In the genomic region with DNA sequence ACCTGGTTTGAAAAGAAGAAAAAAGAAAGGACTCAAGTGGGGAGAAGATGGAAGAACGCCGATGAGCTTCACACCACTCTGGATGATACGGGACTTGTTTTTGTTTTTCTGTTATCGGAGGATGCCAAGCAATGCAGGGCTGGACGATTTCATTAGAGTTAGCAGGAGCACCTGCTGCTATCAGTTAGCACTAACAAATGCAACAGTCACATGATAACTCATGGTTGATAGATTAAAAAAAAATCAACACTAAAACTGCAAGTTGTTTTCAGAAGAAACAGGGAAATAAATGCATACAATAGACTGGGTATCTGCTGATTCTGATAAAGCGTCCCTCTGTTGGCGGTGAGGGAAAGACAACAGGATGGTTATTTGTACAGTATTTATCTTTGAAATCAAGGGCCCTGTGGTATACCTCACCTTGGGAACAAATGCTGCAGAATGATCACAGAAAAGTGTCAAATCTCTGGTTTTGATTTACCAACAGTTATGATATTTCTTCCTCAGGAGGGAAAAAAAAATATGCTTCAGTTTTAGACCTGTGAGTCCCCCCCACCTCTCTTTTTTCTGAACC, we compare ENCODE assay signal across 2 cellular contexts.
TF ChIP-seq lines count a peak whose summit lies in the region.

No MANE protein-coding gene starts in this region.

TF ChIP-seq in GM23338, 12 proteins besides CTCF, POLR2A, EP300 and RAD21 (continued from another document):
- TF ChIP-seq, protein P1, sequence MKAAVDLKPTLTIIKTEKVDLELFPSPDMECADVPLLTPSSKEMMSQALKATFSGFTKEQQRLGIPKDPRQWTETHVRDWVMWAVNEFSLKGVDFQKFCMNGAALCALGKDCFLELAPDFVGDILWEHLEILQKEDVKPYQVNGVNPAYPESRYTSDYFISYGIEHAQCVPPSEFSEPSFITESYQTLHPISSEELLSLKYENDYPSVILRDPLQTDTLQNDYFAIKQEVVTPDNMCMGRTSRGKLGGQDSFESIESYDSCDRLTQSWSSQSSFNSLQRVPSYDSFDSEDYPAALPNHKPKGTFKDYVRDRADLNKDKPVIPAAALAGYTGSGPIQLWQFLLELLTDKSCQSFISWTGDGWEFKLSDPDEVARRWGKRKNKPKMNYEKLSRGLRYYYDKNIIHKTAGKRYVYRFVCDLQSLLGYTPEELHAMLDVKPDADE (IDR thresholded peaks at IDR 0.05): no peak
- no peak for TF ChIP-seq ZNF114 (CRISPR knock-in tag; IDR thresholded peaks at IDR 0.05)

TF ChIP-seq in HEK293T, 16 proteins besides CTCF, POLR2A, EP300 and RAD21 (continued from another document):
- TF ChIP-seq PKNOX1 (IDR thresholded peaks at IDR 0.05): no peak
- TF ChIP-seq FOXM1 (IDR thresholded peaks at IDR 0.05; ENCODE audit: borderline replicate concordance): no peak
- TF ChIP-seq NFRKB (IDR thresholded peaks at IDR 0.05): no peak
- no peak for TF ChIP-seq HDGF (IDR thresholded peaks at IDR 0.05; ENCODE audit: borderline replicate concordance)
- no peak for TF ChIP-seq LEF1 (IDR thresholded peaks at IDR 0.05; ENCODE audit: borderline replicate concordance)
- no peak for TF ChIP-seq ZNF384 (IDR thresholded peaks at IDR 0.05)
- no peak for TF ChIP-seq FOXK2 (IDR thresholded peaks at IDR 0.05)
TF ChIP-seq in HEK293T: peak in this region for 0.
